8 cellular contexts compared by ENCODE assay signal in genomic region chr11:132126973-132127900, GRCh38.
DNase-seq lines count a peak whose midpoint lies in the region; ATAC-seq and TF ChIP-seq lines count a peak whose summit lies in the region.

No MANE protein-coding gene starts in this region.

- 42 to 49% methylated on average over 18 of the region's 19 CpGs for WGBS in esophagus squamous epithelium, 2 donors

- ATAC-seq in Panc1 (no peak), HG02884 (IDR thresholded peaks at IDR 0.05; ENCODE audit: unreplicated experiment) (no peak)

- no peaks in the 10 kb centered on the region for H3K9me3 ChIP-seq in Panc1 (ENCODE audit: control insufficient read depth, insufficient read depth, low read depth, low read length)
- H3K9me3 ChIP-seq in esophagus squamous epithelium, result no peaks in the 10 kb centered on the region

- intact Hi-C loops in Panc1 (cut with micrococcal nuclease; ENCODE audit: unreplicated experiment), result loop anchor here (10.0 kb wide), 1 partner anchor 262 kb away; no protein-coding TSS in a partner anchor
- intact Hi-C loops in esophagus squamous epithelium (cut with DNase I), result no loop called here

- H3K27me3 ChIP-seq in Panc1 (ENCODE audit: control insufficient read depth, insufficient read depth, low read length) (no peaks in the 10 kb centered on the region), esophagus squamous epithelium (no peaks in the 10 kb centered on the region)

- TF ChIP-seq POLR2A in esophagus squamous epithelium (IDR thresholded peaks at IDR 0.05), result no peak

- BruUV-seq in Panc1 (replicated peaks; lab: Mats Ljungman, UMichigan), result no TSS peak

- CTCF ChIA-PET in Panc1 (lab: Charles Lee), result interaction anchor here (1.0 to 1.4 kb wide), 2 partner anchors 259 to 379 kb away, joined by 3 to 4 read pairs; no protein-coding TSS in a partner anchor

- peak overlapping the region in 1 of 2 experiments; percentile 25; a peak in 2 of 4 replicates for H3K4me3 ChIP-seq in Panc1 (ENCODE audit: low read depth in 2 of 2, low read length in 2 of 2)
- H3K4me3 ChIP-seq in esophagus squamous epithelium, result peak overlapping the region in 3 of 4 donors; percentile 34 to 58 (median 36)

- H3K36me3 ChIP-seq in Panc1 (ENCODE audit: control insufficient read depth, insufficient read depth, low read length) (no peaks in the 10 kb centered on the region), esophagus squamous epithelium (no peaks in the 10 kb centered on the region)

- DNase-seq in A172 (ENCODE audit: low spot score) (peak; percentile 47), HCEC 1CT (peak; percentile 88), Panc1 (ENCODE audit: low read depth, low spot score) (peak; percentile 2), esophagus squamous epithelium (lab: John Stamatoyannopoulos, UW) (no peak), myocyte (ENCODE audit: low read depth) (peak; percentile 93), SKM-1 (lab: John Stamatoyannopoulos, UW; ENCODE audit: unreplicated experiment) (no peak), LoVo (ENCODE audit: low spot score) (no peak)

- POLR2A ChIA-PET in Panc1 (lab: Charles Lee), result no interaction called here

- in situ Hi-C loops in Panc1 (cut with HindIII; ENCODE audit: low pct_unique_long_range_greater_than_20kb, low sequenced_read_pairs), result no loop called here

- TF ChIP-seq CTCF in Panc1 (IDR thresholded peaks at IDR 0.05), result peak; percentile 65
- TF ChIP-seq CTCF in esophagus squamous epithelium (IDR thresholded peaks at IDR 0.05), result peak in 2 of 6 experiments; percentile 20 to 35

- no peak overlapping the region for H3K27ac ChIP-seq in Panc1 (ENCODE audit: low read length)
- H3K27ac ChIP-seq in esophagus squamous epithelium, result peak overlapping the region in 2 of 4 donors; percentile 49 to 71

- H3K4me1 ChIP-seq in Panc1 (ENCODE audit: control insufficient read depth, insufficient read depth, low read length), result no peaks in the 10 kb centered on the region
- H3K4me1 ChIP-seq in esophagus squamous epithelium, result peaks cover 0 to 19% (median 14%) of the 10 kb centered on the region in 3 donors

Comparison
In these comparisons a context has a peak if more than half of its experiments do, and no peak if none do; other contexts are left out.
1. DNase-seq: peak in A172 (single experiment), HCEC 1CT (single experiment), Panc1 (single experiment) and myocyte (single experiment); none in esophagus squamous epithelium (single experiment), SKM-1 (single experiment) and LoVo (single experiment).